In the genomic region with DNA sequence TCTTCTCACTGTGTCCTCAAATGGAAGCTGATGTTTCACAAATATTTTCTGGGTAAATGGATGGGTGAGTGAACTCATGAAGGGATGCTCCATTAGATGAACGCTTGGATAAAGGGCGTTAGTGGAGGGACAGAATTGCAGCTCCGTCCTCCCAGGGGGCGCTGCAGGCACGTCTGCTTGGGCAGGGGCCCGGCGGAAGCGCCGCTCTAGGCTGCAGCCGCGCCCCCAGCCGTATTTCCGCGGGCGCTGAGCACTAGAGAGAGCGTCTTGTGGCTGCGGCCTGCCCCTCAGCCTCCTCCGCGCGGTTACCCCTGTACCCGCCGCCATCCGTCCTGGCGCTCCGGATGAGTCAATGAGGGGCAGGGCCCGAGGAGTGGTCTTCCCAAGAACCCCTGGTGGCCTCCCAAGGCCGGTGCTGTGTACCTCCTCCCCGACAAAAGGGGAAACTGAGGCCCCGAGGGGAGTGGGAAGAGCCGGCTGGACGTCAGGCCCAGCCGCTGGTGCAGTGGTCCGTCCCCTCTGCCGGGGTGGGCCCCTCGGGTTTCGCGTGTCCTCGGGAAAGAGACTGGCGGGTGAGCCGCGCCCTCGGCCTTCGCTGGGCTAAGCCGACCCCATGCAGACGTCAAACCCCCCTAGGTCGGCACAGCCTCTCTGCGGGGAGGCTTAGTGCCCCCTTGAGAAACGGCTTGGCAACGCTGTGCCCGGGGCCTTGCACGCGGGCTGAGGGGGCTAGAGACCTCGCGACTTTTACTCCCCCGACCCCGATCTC, we compare ENCODE assay signal across 8 cellular contexts. TPM values are rescaled to one million over a fixed set of nuclear protein-coding genes. Genes with fewer than 3 reads are reported as not detected.
DNase-seq lines count a peak whose midpoint lies in the region; ATAC-seq and TF ChIP-seq lines count a peak whose summit lies in the region.

No MANE protein-coding gene starts in this region.

- H3K79me1 ChIP-seq in H9 (ENCODE audit: insufficient read depth, low read depth, low read length, poor library complexity, severe bottlenecking): peaks cover 2% of the 10 kb centered on the region

- H3K9me3 Mint-ChIP-seq in H9 (no peaks in the 10 kb centered on the region), nephron progenitor cell (no peaks in the 10 kb centered on the region)

- H4K8ac ChIP-seq in H9 (replicated peaks; ENCODE audit: insufficient read length, low read depth, low read length): no peak overlapping the region

- no peaks in the 10 kb centered on the region for H3K4me1 ChIP-seq in H9 (ENCODE audit: insufficient read depth, low read length)

- peak overlapping the region; percentile 8 for H3K18ac ChIP-seq in H9 (ENCODE audit: insufficient read length, low read depth, low read length)

- H3K9me3 ChIP-seq in H9 (ENCODE audit: control insufficient read depth, low read depth, low read length): no peaks in the 10 kb centered on the region
- H3K9me3 ChIP-seq in MG63: no peaks in the 10 kb centered on the region

- H3K14ac ChIP-seq in H9 (ENCODE audit: insufficient read depth, low read length): peak overlapping the region; percentile 83

- H4K5ac ChIP-seq in H9 (ENCODE audit: insufficient read length, low read depth, low read length): no peak overlapping the region

- ATAC-seq in stimulated activated naive CD8-positive, alpha-beta T cell treated with anti-CD3 and anti-CD28 coated beads, Interleukin-15, Interleukin-2, amounts not matched to agents 100 U/mL and 50 U/mL, for 24 hours: peak; percentile 96

- H3K27ac Mint-ChIP-seq in H9: peak overlapping the region in 1 of 3 experiments; percentile 74; a peak in 3 of 7 replicates
- H3K27ac Mint-ChIP-seq in nephron progenitor cell: peak overlapping the region; percentile 81

- TF ChIP-seq CTCF in H9 (conservative IDR thresholded peaks at IDR 0.05) (peak; percentile 99), fibroblast of villous mesenchyme (IDR thresholded peaks at IDR 0.05; ENCODE audit: insufficient read depth, low read depth, low read length) (peak; percentile 92), nephron progenitor cell (IDR thresholded peaks at IDR 0.05) (peak; percentile 95)

- no peaks in the 10 kb centered on the region; the same call in 1 of the 2 replicates for H3K79me2 ChIP-seq in H9 (ENCODE audit: insufficient read depth, low read length)

- WGBS in H9 (ENCODE audit: extremely low coverage, insufficient read length, low lambda C conversion rate): no CpG with 5 or more reads among the region's 56 CpGs

- H2BK5ac ChIP-seq in H9 (ENCODE audit: insufficient read length, low read length): no peak overlapping the region

- peak overlapping the region; percentile 71 for H3K9ac ChIP-seq in H9 (ENCODE audit: extremely low read depth, insufficient read length, low read length)

- H3K4me3 Mint-ChIP-seq in H9: peak overlapping the region; percentile 76 to 84
- peak overlapping the region; percentile 87 for H3K4me3 Mint-ChIP-seq in nephron progenitor cell

- peak; percentile 96 for TF ChIP-seq POLR2A in Raji (IDR thresholded peaks at IDR 0.05; ENCODE audit: insufficient read depth, low read depth, low read length)

- H3K27me3 ChIP-seq in H9 (ENCODE audit: insufficient read depth, low read length) (no peaks in the 10 kb centered on the region), MG63 (no peaks in the 10 kb centered on the region)

- no peak overlapping the region for H2BK20ac ChIP-seq in H9 (ENCODE audit: low read depth, low read length, poor library complexity, severe bottlenecking)

- H2BK12ac ChIP-seq in H9 (ENCODE audit: insufficient read length, low read depth, low read length): no peak overlapping the region

- H3K56ac ChIP-seq in H9 (ENCODE audit: insufficient read length, low read depth, low read length): no peak overlapping the region

- peaks cover 3% of the 10 kb centered on the region for H3K27me3 Mint-ChIP-seq in H9 (ENCODE audit: low read depth)
- H3K27me3 Mint-ChIP-seq in nephron progenitor cell (ENCODE audit: low read depth, poor library complexity): peaks cover 27% of the 10 kb centered on the region

- peaks cover 9% of the 10 kb centered on the region for H3K23me2 ChIP-seq in H9 (ENCODE audit: insufficient read length, low read depth, low read length, poor library complexity, severe bottlenecking)

- H4K20me1 ChIP-seq in H9 (ENCODE audit: control insufficient read depth, insufficient read depth, insufficient read length): no peaks in the 10 kb centered on the region

- H3K4me2 ChIP-seq in H9 (ENCODE audit: insufficient read depth, insufficient read length, low read length): peak overlapping the region; percentile 74

- H2AFZ ChIP-seq in H9 (ENCODE audit: low read length): peak overlapping the region; percentile 96

- H2BK120ac ChIP-seq in H9 (ENCODE audit: low read depth, low read length, poor library complexity, severe bottlenecking): no peak overlapping the region

- peak; percentile 97 for DNase-seq in ELR (ENCODE audit: low read depth)
- peak; percentile 91 for DNase-seq in H9
- DNase-seq in MG63: peak; percentile 94
- DNase-seq in activated effector memory CD4-positive, alpha-beta T cell treated with anti-CD3 and anti-CD28 coated beads, Interleukin-2, amount 50 U/mL, for 16 hours: peak; percentile 97
- DNase-seq in fibroblast of villous mesenchyme (ENCODE audit: low read depth): peak; percentile 93
- DNase-seq in nephron progenitor cell: peak; percentile 97
- DNase-seq in stimulated activated naive CD8-positive, alpha-beta T cell treated with anti-CD3 and anti-CD28 coated beads, Interleukin-15, Interleukin-2, amounts not matched to agents 100 U/mL and 50 U/mL, for 24 hours: peak; percentile 99

- H3K4ac ChIP-seq in H9 (ENCODE audit: low read depth, low read length): no peak overlapping the region; the same call in 1 of the 2 replicates

- H2BK15ac ChIP-seq in H9 (ENCODE audit: low read depth, low read length): no peak overlapping the region

- peaks cover 20 to 34% (median 30%) of the 10 kb centered on the region in 3 experiments; a peak in 6 of 7 replicates for H3K36me3 Mint-ChIP-seq in H9 (ENCODE audit: insufficient read depth in 1 of 3, low read depth in 3 of 3)
- H3K36me3 Mint-ChIP-seq in nephron progenitor cell (ENCODE audit: low read depth): peaks cover 26% of the 10 kb centered on the region

- H3K23ac ChIP-seq in H9 (ENCODE audit: insufficient read length, low read depth, low read length): no peak overlapping the region

- H3K4me3 ChIP-seq in MG63 (peak overlapping the region; percentile 96), fibroblast of villous mesenchyme (ENCODE audit: low read depth, low read length) (peak overlapping the region; percentile 95)

- no peak overlapping the region for H4K91ac ChIP-seq in H9 (ENCODE audit: insufficient read length, low read depth, low read length)

- H2AK5ac ChIP-seq in H9 (ENCODE audit: insufficient read length, low read length): no peak overlapping the region

- H3K4me1 Mint-ChIP-seq in H9: peaks cover 15 to 22% of the 10 kb centered on the region in 2 experiments
- peaks cover 33% of the 10 kb centered on the region for H3K4me1 Mint-ChIP-seq in nephron progenitor cell

- H3K36me3 ChIP-seq in MG63: peaks cover 32% of the 10 kb centered on the region

- H3K27ac ChIP-seq in H9 (ENCODE audit: insufficient read length, low read depth, low read length): no peak overlapping the region

- no peak overlapping the region for H3T11ph ChIP-seq in H9 (ENCODE audit: low read length)

RNA-seq across cellular contexts. Expression of a gene that starts 11.5 kb away (rescaled TPM):
- 70.1 and 74.8 TPM in 2 replicates for total RNA-seq in H9 (2021)
- 9.5 and 38.6 TPM in 2 replicates for total RNA-seq in MG63 (2014; rRNA removed; shearing (Covaris generic); ENCODE audit: low replicate concordance)
- total RNA-seq in fibroblast of villous mesenchyme: 7.4 and 8.6 TPM in 2 replicates

RNA-seq across cellular contexts. Expression of a gene that starts 26.0 kb away (rescaled TPM):
- total RNA-seq in H9 (2021): 28.5 TPM in 2 replicates
- total RNA-seq in MG63 (2014; rRNA removed; shearing (Covaris generic); ENCODE audit: low replicate concordance): 6.2 and 13.2 TPM in 2 replicates
- total RNA-seq in fibroblast of villous mesenchyme: 38.3 and 45.8 TPM in 2 replicates
